In genomic region chr5:86665984-86666760, GRCh38 we compare ENCODE assay signal across 10 cellular contexts. TPM values are rescaled to one million over a fixed set of nuclear protein-coding genes. Genes with fewer than 3 reads are reported as not detected.
DNase-seq lines count a peak whose midpoint lies in the region; ATAC-seq, FAIRE-seq and TF ChIP-seq lines count a peak whose summit lies in the region.
"Had no signal": no experiment of that assay in that cellular context is flagged by ENCODE, and none has a peak within 500 bp of the region (broad histone marks: within the 10 kb centered on the region; RNA-seq: fewer than 3 reads in every experiment).

No MANE protein-coding gene starts in this region.

- POLR2A ChIA-PET in GM12878 (lab: Charles Lee) = no interaction called here

- H3K36me3 ChIP-seq in Peyer's patch (no peaks in the 10 kb centered on the region), GM12878 (ENCODE audit: control insufficient read depth in 2 of 2, insufficient read depth in 2 of 2, low read length in 1 of 2) (no peaks in the 10 kb centered on the region), ascending aorta (no peaks in the 10 kb centered on the region)

- in situ Hi-C loops in GM12878 (cut with MboI) = no loop called here

- peak; percentile 63 for DNase-seq in activated effector memory CD4-positive, alpha-beta T cell treated with anti-CD3 and anti-CD28 coated beads, Interleukin-2, amount 50 U/mL, for 16 hours
- no peak for DNase-seq in activated effector memory CD4-positive, alpha-beta T cell treated with Interleukin-2 at 50 U/mL for 16 hours
- DNase-seq in Peyer's patch (peak in 2 of 3 donors; percentile 78 to 81), GM12878 (ENCODE audit: low read depth, low spot score) (peak; percentile 21), ascending aorta (ENCODE audit: low spot score in 2 of 2) (no peak), cerebellum (ENCODE audit: low spot score) (no peak)
- DNase-seq in stimulated activated naive CD8-positive, alpha-beta T cell treated with anti-CD3 and anti-CD28 coated beads, Interleukin-15, amount 100 ng/mL, for 72 hours = peak; percentile 12 to 17
- DNase-seq: SK-N-SH had no signal

- SMC1A ChIA-PET in GM12878 (lab: Charles Lee; ENCODE audit: uncharacterized antibody, unreplicated experiment) = interaction anchor here (1.3 kb wide), 1 partner anchor 17 kb away, joined by 3 read pairs; no protein-coding TSS in a partner anchor

- no peak for TF ChIP-seq RAD21 in GM12878 (IDR thresholded peaks at IDR 0.05; ENCODE audit: insufficient read depth, low read depth, low read length)

- no peak for TF ChIP-seq EP300 in GM12878 (IDR thresholded peaks at IDR 0.05; ENCODE audit: borderline replicate concordance in 1 of 2, control insufficient read depth in 1 of 2, low read depth in 2 of 2, low read length in 2 of 2)

- H3K79me2 ChIP-seq in GM12878 (ENCODE audit: control insufficient read depth, insufficient read depth, low read length) = no peaks in the 10 kb centered on the region

- TF ChIP-seq CTCF in Peyer's patch (IDR thresholded peaks at IDR 0.05) (no peak), GM12878 (IDR thresholded peaks at IDR 0.05 in 2 of 3, conservative IDR thresholded peaks at IDR 0.05 in 1 of 3; ENCODE audit: control insufficient read depth in 2 of 3, extremely low read depth in 1 of 3, insufficient read depth in 1 of 3, low read depth in 3 of 3, low read length in 3 of 3) (no peak), ascending aorta (IDR thresholded peaks at IDR 0.05) (no peak)

- H3K27me3 ChIP-seq in Peyer's patch = no peaks in the 10 kb centered on the region
- H3K27me3 ChIP-seq in GM12878 (replicated peaks in 1 of 2; ENCODE audit: control insufficient read depth in 2 of 2, insufficient read depth in 2 of 2, low read length in 1 of 2) = no peaks in the 10 kb centered on the region
- H3K27me3 ChIP-seq in ascending aorta = no peaks in the 10 kb centered on the region

- no peak overlapping the region for H3K4me2 ChIP-seq in GM12878 (ENCODE audit: control insufficient read depth, insufficient read depth)
- H3K4me2 ChIP-seq: SK-N-SH had no signal

- H4K20me1 ChIP-seq in GM12878 (ENCODE audit: control insufficient read depth, insufficient read depth) = no peaks in the 10 kb centered on the region

- H3K9ac ChIP-seq in GM12878 (ENCODE audit: control insufficient read depth, insufficient read depth, low read length) = no peak overlapping the region
- H3K9ac ChIP-seq: SK-N-SH had no signal

- H3K4me3 ChIP-seq in Peyer's patch (peak overlapping the region in 1 of 4 donors; percentile 16), GM12878 (no peak overlapping the region), ascending aorta (no peak overlapping the region)

- intact Hi-C loops in GM12878 (cut with micrococcal nuclease; ENCODE audit: unreplicated experiment) = no loop called here
- intact Hi-C loops in ascending aorta (cut with DNase I) = no loop called here

- no peaks in the 10 kb centered on the region for H3K9me3 Mint-ChIP-seq in stimulated activated naive CD8-positive, alpha-beta T cell treated with anti-CD3 and anti-CD28 coated beads, Interleukin-15, amount 100 ng/mL, for 72 hours

- peak overlapping the region; percentile 82 to 86 for H3K27ac Mint-ChIP-seq in stimulated activated naive CD8-positive, alpha-beta T cell treated with anti-CD3 and anti-CD28 coated beads, Interleukin-15, amount 100 ng/mL, for 72 hours

- H2AFZ ChIP-seq in GM12878 (ENCODE audit: control insufficient read depth, low read depth, low read length) = peak overlapping the region; percentile 40

- TF ChIP-seq POLR2A in Peyer's patch (IDR thresholded peaks at IDR 0.05) = no peak
- no peak for TF ChIP-seq POLR2A in GM12878 (IDR thresholded peaks at IDR 0.05; ENCODE audit: low read depth, low read length)

- no peak for FAIRE-seq in GM12878 (lab: Jason Lieb, UNC)

- H3K4me1 Mint-ChIP-seq in stimulated activated naive CD8-positive, alpha-beta T cell treated with anti-CD3 and anti-CD28 coated beads, Interleukin-15, amount 100 ng/mL, for 72 hours = peaks cover 15% of the 10 kb centered on the region

- CTCF ChIA-PET in GM12878 (lab: Yijun Ruan, JAX) = interaction anchor here (0.6 to 1.0 kb wide), 2 partner anchors 9 kb away, joined by 3 read pairs; no protein-coding TSS in a partner anchor

- WGBS in GM12878 (ENCODE audit: insufficient coverage, insufficient replicate concordance, low lambda C conversion rate, missing lambda C conversion rate) = 21% methylated on average over 13 of the region's 13 CpGs

- H3K4me1 ChIP-seq in Peyer's patch (no peaks in the 10 kb centered on the region), GM12878 (ENCODE audit: control insufficient read depth, insufficient read depth, low read length) (no peaks in the 10 kb centered on the region), ascending aorta (no peaks in the 10 kb centered on the region)

- peak overlapping the region; percentile 79 to 81 for H3K4me3 Mint-ChIP-seq in stimulated activated naive CD8-positive, alpha-beta T cell treated with anti-CD3 and anti-CD28 coated beads, Interleukin-15, amount 100 ng/mL, for 72 hours

- ATAC-seq in GM12878 (peak; percentile 82), GM18909 (IDR thresholded peaks at IDR 0.05; ENCODE audit: poor library complexity, unreplicated experiment) (no peak)
- ATAC-seq in stimulated activated naive CD8-positive, alpha-beta T cell treated with anti-CD3 and anti-CD28 coated beads, Interleukin-15, amount 100 ng/mL, for 72 hours = peak; percentile 74
- ATAC-seq: HCT116 had no signal

- BruUV-seq in GM12878 (replicated peaks; lab: Mats Ljungman, UMichigan) = no TSS peak

- H3K27ac ChIP-seq in Peyer's patch (peak overlapping the region in 1 of 4 donors; percentile 27), GM12878 (ENCODE audit: control insufficient read depth, insufficient read depth) (no peak overlapping the region), ascending aorta (no peak overlapping the region)

- H3K27me3 Mint-ChIP-seq in stimulated activated naive CD8-positive, alpha-beta T cell treated with anti-CD3 and anti-CD28 coated beads, Interleukin-15, amount 100 ng/mL, for 72 hours = peaks cover 13% of the 10 kb centered on the region

- H3K9me3 ChIP-seq in Peyer's patch (no peaks in the 10 kb centered on the region), GM12878 (replicated peaks; ENCODE audit: control insufficient read depth, insufficient read depth, low read length) (no peaks in the 10 kb centered on the region), ascending aorta (no peaks in the 10 kb centered on the region)
- H3K9me3 ChIP-seq: SK-N-SH had no signal

- RAD21 ChIA-PET in GM12878 (lab: Charles Lee; ENCODE audit: unreplicated experiment) = no interaction called here

TF ChIP-seq in GM12878, 131 proteins besides CTCF, POLR2A, EP300 and RAD21:
- TF ChIP-seq NFIC (IDR thresholded peaks at IDR 0.05; ENCODE audit: low read depth, low read length) (no peak), SREBF1 (IDR thresholded peaks at IDR 0.05; ENCODE audit: low read length) (no peak)
- TF ChIP-seq, protein P1, sequence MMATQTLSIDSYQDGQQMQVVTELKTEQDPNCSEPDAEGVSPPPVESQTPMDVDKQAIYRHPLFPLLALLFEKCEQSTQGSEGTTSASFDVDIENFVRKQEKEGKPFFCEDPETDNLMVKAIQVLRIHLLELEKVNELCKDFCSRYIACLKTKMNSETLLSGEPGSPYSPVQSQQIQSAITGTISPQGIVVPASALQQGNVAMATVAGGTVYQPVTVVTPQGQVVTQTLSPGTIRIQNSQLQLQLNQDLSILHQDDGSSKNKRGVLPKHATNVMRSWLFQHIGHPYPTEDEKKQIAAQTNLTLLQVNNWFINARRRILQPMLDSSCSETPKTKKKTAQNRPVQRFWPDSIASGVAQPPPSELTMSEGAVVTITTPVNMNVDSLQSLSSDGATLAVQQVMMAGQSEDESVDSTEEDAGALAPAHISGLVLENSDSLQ (IDR thresholded peaks at IDR 0.05) = peak; percentile 21; the same call in 1 of the 2 replicates

RNA-seq across cellular contexts. Expression of gene COX7C, which starts 48.4 kb away (rescaled TPM):
- total RNA-seq in Peyer's patch (100 to 1,000 TPM; 261 to 650 (median 538) TPM), GM12878 (2014; rRNA removed) (484 and 555 TPM in 2 replicates), GM12878 (2014; rRNA removed; fragmentation: Illumina TruSeq; extraction: Trizol) (520 and 552 TPM in 2 replicates), GM12878 (2021) (579 and 601 TPM in 2 replicates), ascending aorta (128 TPM), cerebellum (172 TPM)
- 59.5 and 62.2 TPM in 2 replicates for total RNA-seq in GM12878 (2013; cell fraction: nucleolus; rRNA removed)
- polyA plus RNA-seq in GM12878 (2011; ENCODE audit: low read depth) = 5,804 TPM
- polyA plus RNA-seq in GM12878 (2011; rRNA removed) (1,074 and 1,212 TPM in 2 replicates), GM12878 (2014; fragmentation: Illumina TruSeq; extraction: Trizol) (684 and 735 TPM in 2 replicates), GM12878 (2014; fragmentation: Nextera tagmentation; extraction: Ambion mirVana) (1,000 to 10,000 TPM; 1,573 to 1,591 TPM), GM12878 (2014; rRNA removed) (604 and 692 TPM in 2 replicates), GM12878 (2016; fragmentation: Nextera tagmentation; extraction: Ambion mirVana) (1,000 to 10,000 TPM; 1,378 to 1,426 TPM)
- 555 and 665 TPM in 2 replicates for polyA plus RNA-seq in GM12878 (2011; cell fraction: cytosol; rRNA removed)
- polyA plus RNA-seq in GM12878 (2011; cell fraction: nucleus; rRNA removed) = 247 and 316 TPM in 2 replicates
- polyA plus RNA-seq in GM12878 (2012) = 1,490 and 2,897 TPM in 2 replicates
- polyA minus RNA-seq in GM12878 (2011; rRNA and poly(A)+ RNA removed) = 234 and 301 TPM in 2 replicates
- polyA minus RNA-seq in GM12878 (2011; cell fraction: cytosol; rRNA and poly(A)+ RNA removed) = 65.1 and 73.8 TPM in 2 replicates
- 35.4 and 41.3 TPM in 2 replicates for polyA minus RNA-seq in GM12878 (2011; cell fraction: nucleus; rRNA and poly(A)+ RNA removed)

Comparison
In these comparisons a context has a peak if more than half of its experiments do, and no peak if none do; other contexts are left out.
1. DNase-seq: peak in activated effector memory CD4-positive, alpha-beta T cell treated with anti-CD3 and anti-CD28 coated beads, Interleukin-2, amount 50 U/mL, for 16 hours (single experiment), Peyer's patch (2 of 3), GM12878 (single experiment) and stimulated activated naive CD8-positive, alpha-beta T cell treated with anti-CD3 and anti-CD28 coated beads, Interleukin-15, amount 100 ng/mL, for 72 hours (2 of 2); none in activated effector memory CD4-positive, alpha-beta T cell treated with Interleukin-2 at 50 U/mL for 16 hours (single experiment), ascending aorta (0 of 2) and cerebellum (single experiment).